In the genomic region with DNA sequence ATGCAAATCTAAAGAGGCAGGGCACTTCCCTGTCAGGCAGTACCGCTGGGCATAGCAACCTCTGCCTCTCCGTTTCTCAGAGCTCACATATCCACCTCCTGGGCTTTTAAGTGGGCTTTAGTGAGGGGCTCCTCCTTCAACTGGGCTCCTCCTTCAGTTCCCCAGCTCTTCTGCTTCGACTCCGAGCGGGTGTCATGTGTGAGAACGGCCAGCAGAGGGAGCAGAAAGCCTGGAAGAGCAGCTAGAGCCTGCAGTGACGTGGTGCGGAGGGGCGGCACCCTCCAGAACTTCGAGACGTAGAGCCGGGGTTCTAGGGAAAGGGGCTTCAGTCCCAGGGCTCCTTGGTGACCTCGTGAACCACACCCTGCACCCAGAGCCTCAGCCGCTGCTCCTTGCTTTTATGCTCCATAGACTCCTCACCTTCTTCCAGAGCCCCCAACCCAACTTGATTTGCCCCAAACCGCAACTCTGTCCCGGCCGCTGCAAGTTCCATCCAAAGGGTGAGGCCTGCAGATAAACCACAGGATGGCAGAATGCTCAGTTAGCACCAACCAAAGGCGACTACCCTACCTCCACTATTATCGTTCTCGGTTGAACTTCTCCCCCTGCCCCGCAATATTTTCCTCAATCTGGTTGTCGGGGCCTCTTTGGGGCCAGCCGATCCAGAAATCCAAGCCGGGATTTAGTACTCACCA, we compare ENCODE assay signal across 8 cellular contexts. TPM values are rescaled to one million over a fixed set of nuclear protein-coding genes. Genes with fewer than 3 reads are reported as not detected.
DNase-seq lines count a peak whose midpoint lies in the region; ATAC-seq lines count a peak whose summit lies in the region.

No MANE protein-coding gene starts in this region.

- peak; percentile 99 for DNase-seq in Caki2 (ENCODE audit: low read depth)
- DNase-seq in HUDEP-2 (lab: John Stamatoyannopoulos, UW; ENCODE audit: unreplicated experiment in 76 of 76), result peak in 73 of 76 experiments; percentile 47 to 93 (median 80)
- DNase-seq in NOMO-1 treated with dmso at 0.1 percent for 144 hours (lab: John Stamatoyannopoulos, UW; ENCODE audit: unreplicated experiment), result peak; percentile 97
- DNase-seq in activated CD8-positive, alpha-beta memory T cell treated with anti-CD3 and anti-CD28 coated beads, Interleukin-2, amount 50 U/mL, for 24 hours (ENCODE audit: extremely low read depth), result peak; percentile 88
- DNase-seq in epidermal melanocyte (ENCODE audit: insufficient read length, low spot score), result peak; percentile 80
- peak; percentile 91 for DNase-seq in midbrain (lab: John Stamatoyannopoulos, UW)
- peak; percentile 89 to 92 for DNase-seq in stimulated activated CD8-positive, alpha-beta memory T cell treated with anti-CD3 and anti-CD28 coated beads, Interleukin-15, amount 100 ng/mL, for 48 hours (ENCODE audit: low read depth in 2 of 2)

- in situ Hi-C loops in Caki2 (cut with HindIII; ENCODE audit: low pct_unique_long_range_greater_than_20kb, low sequenced_read_pairs), result no loop called here

- ATAC-seq in GM21381 (IDR thresholded peaks at IDR 0.05; ENCODE audit: unreplicated experiment), result peak; percentile 51

RNA-seq across cellular contexts. Expression of a gene that starts 0.4 kb away (rescaled TPM):
- 0.57 and 1.8 TPM in 2 replicates for total RNA-seq in Caki2 (2014; rRNA removed; shearing (Covaris generic); ENCODE audit: low replicate concordance)

RNA-seq across cellular contexts. Expression of a gene that starts 4.1 kb away (rescaled TPM):
- total RNA-seq in Caki2 (2014; rRNA removed; shearing (Covaris generic); ENCODE audit: low replicate concordance), result not detected in 2 replicates

RNA-seq across cellular contexts. Expression of a gene that starts 20.5 kb away (rescaled TPM):
- not detected in 2 replicates for total RNA-seq in Caki2 (2014; rRNA removed; shearing (Covaris generic); ENCODE audit: low replicate concordance)

RNA-seq across cellular contexts. Expression of a gene that starts 24.6 kb away (rescaled TPM):
- not detected in 2 replicates for total RNA-seq in Caki2 (2014; rRNA removed; shearing (Covaris generic); ENCODE audit: low replicate concordance)

RNA-seq across cellular contexts. Expression of a gene that starts 28.4 kb away (rescaled TPM):
- 22.8 and 27.5 TPM in 2 replicates for total RNA-seq in Caki2 (2014; rRNA removed; shearing (Covaris generic); ENCODE audit: low replicate concordance)

Comparison
In these comparisons a context has a peak if more than half of its experiments do, and no peak if none do; other contexts are left out.
1. Peak in every context shown above with its lines: DNase-seq and ATAC-seq.